8 cellular contexts compared by ENCODE assay signal in genomic region chr18:49849331-49850217, GRCh38. TPM values are rescaled to one million over a fixed set of nuclear protein-coding genes. Genes with fewer than 3 reads are reported as not detected.
DNase-seq lines count a peak whose midpoint lies in the region; ATAC-seq and TF ChIP-seq lines count a peak whose summit lies in the region.

No MANE protein-coding gene starts in this region.

- H3K36me3 Mint-ChIP-seq in HFFc6 (ENCODE audit: low read depth) (no peaks in the 10 kb centered on the region), immature natural killer cell (no peaks in the 10 kb centered on the region)

- ATAC-seq in GM19328 (IDR thresholded peaks at IDR 0.05; ENCODE audit: unreplicated experiment) = no peak

- H3K27me3 Mint-ChIP-seq in HFFc6 (ENCODE audit: insufficient read depth) (peaks cover 25% of the 10 kb centered on the region), immature natural killer cell (ENCODE audit: low read depth in 3 of 3) (peaks cover 0 to 12% (median 0%) of the 10 kb centered on the region in 3 donors)

- TF ChIP-seq CTCF in HFFc6 (IDR thresholded peaks at IDR 0.05) (no peak), retinal pigment epithelial cell (conservative IDR thresholded peaks at IDR 0.05; ENCODE audit: low read depth, low read length) (no peak)

- DNase-seq in HFFc6 = peak; percentile 87
- DNase-seq in NCI-H774 (lab: John Stamatoyannopoulos, UW) = peak; percentile 58
- peak; percentile 17 for DNase-seq in fibroblast of peridontal ligament (ENCODE audit: extremely low read depth)
- peak; percentile 89 for DNase-seq in retinal pigment epithelial cell (ENCODE audit: low read depth)
- no peak for DNase-seq in HUDEP-2 (lab: John Stamatoyannopoulos, UW; ENCODE audit: unreplicated experiment in 76 of 76)
- no peak for DNase-seq in immature natural killer cell
- DNase-seq in activated T-cell treated with anti-CD3 and anti-CD28 coated beads, Interleukin-2, amount 50 U/mL, for 1 hour = no peak

- H3K4me3 Mint-ChIP-seq in HFFc6 (peak overlapping the region; percentile 48; the same call in 1 of the 2 replicates), immature natural killer cell (no peak overlapping the region)

- H3K4me1 Mint-ChIP-seq in HFFc6 (ENCODE audit: low read depth) (peaks cover 25% of the 10 kb centered on the region), immature natural killer cell (peaks cover 5 to 6% of the 10 kb centered on the region in 2 donors)

- H3K4me3 ChIP-seq in retinal pigment epithelial cell (ENCODE audit: low read length) = no peak overlapping the region

- no peaks in the 10 kb centered on the region for H3K9me3 Mint-ChIP-seq in HFFc6
- H3K9me3 Mint-ChIP-seq in immature natural killer cell = peaks cover 0 to 1% (median 0%) of the 10 kb centered on the region in 6 donors

- H3K27ac Mint-ChIP-seq in HFFc6 = peak overlapping the region; percentile 48; the same call in 1 of the 2 replicates
- H3K27ac Mint-ChIP-seq in immature natural killer cell = no peak overlapping the region

RNA-seq across cellular contexts. Expression of gene ACAA2, which starts 36.2 kb away (rescaled TPM):
- 10 to 100 TPM in 2 of 6 experiments, 1 to 10 TPM in 4; 6.3 to 23.3 (median 7.1) TPM for total RNA-seq in HFFc6 (2021; fragmentation: NEBNext Ultra II Directional; extraction: Animal tissue kit (Norgen Biotek cat#: 25700))
- 100 to 1,000 TPM; 181 to 426 (median 203) TPM for polyA plus RNA-seq in immature natural killer cell

Comparison
In these comparisons a context has a peak if more than half of its experiments do, and no peak if none do; other contexts are left out.
1. DNase-seq: peak in HFFc6 (single experiment), NCI-H774 (single experiment), fibroblast of peridontal ligament (single experiment) and retinal pigment epithelial cell (single experiment); none in HUDEP-2 (0 of 76), immature natural killer cell (0 of 3) and activated T-cell treated with anti-CD3 and anti-CD28 coated beads, Interleukin-2, amount 50 U/mL, for 1 hour (single experiment).